In genomic region chr5:146249801-146250200, GRCh38 we compare ENCODE assay signal across 17 cellular contexts. TPM values are rescaled to one million over a fixed set of nuclear protein-coding genes. Genes with fewer than 3 reads are reported as not detected.
DNase-seq lines count a peak whose midpoint lies in the region; ATAC-seq, FAIRE-seq and TF ChIP-seq lines count a peak whose summit lies in the region.
"Had no signal": no experiment of that assay in that cellular context is flagged by ENCODE, and none has a peak within 500 bp of the region (broad histone marks: within the 10 kb centered on the region; RNA-seq: fewer than 3 reads in every experiment).

No MANE protein-coding gene starts in this region.

- H4K20me1 ChIP-seq in HepG2 (ENCODE audit: insufficient read depth, low read length): no peaks in the 10 kb centered on the region

- no peak overlapping the region for H3K4me2 ChIP-seq in HepG2 (ENCODE audit: low read depth, low read length)
- H3K4me2 ChIP-seq: hepatocyte had no signal

- FAIRE-seq in HepG2 (lab: Jason Lieb, UNC): no peak

- TF ChIP-seq RAD21 in HepG2 (CRISPR knock-in tag; IDR thresholded peaks at IDR 0.05): no peak

- no peaks in the 10 kb centered on the region for H3K27me3 ChIP-seq in HepG2 (ENCODE audit: control insufficient read depth in 1 of 2, insufficient read depth in 2 of 2, low read length in 2 of 2)
- H3K27me3 ChIP-seq: esophagus squamous epithelium, hepatocyte, suprapubic skin had no signal

- in situ Hi-C loops in HepG2 (cut with HindIII; ENCODE audit: extremely low pct_ligation_motif_present, low pct_unique_long_range_greater_than_20kb): no loop called here

- no peak overlapping the region for H3K27ac Mint-ChIP-seq in activated CD4-positive, alpha-beta memory T cell treated with anti-CD3 and anti-CD28 coated beads for 36 hours

- H3K27ac ChIP-seq in HepG2 (ENCODE audit: extremely low read length, insufficient read depth, low read length): no peak overlapping the region
- H3K27ac ChIP-seq: esophagus squamous epithelium, hepatocyte, suprapubic skin had no signal

- no peak overlapping the region for H2AFZ ChIP-seq in HepG2 (ENCODE audit: low read length)
- H2AFZ ChIP-seq: hepatocyte had no signal

- H3K79me2 ChIP-seq in HepG2 (ENCODE audit: insufficient read depth, low read length): no peaks in the 10 kb centered on the region

- ATAC-seq in GM21360 (IDR thresholded peaks at IDR 0.05; ENCODE audit: unreplicated experiment): peak; percentile 51
- ATAC-seq in HG03342 (IDR thresholded peaks at IDR 0.05; ENCODE audit: unreplicated experiment): peak; percentile 70
- no peak for ATAC-seq in HepG2
- ATAC-seq: Right ventricle myocardium inferior had no signal

- H3K36me3 Mint-ChIP-seq in activated CD4-positive, alpha-beta memory T cell treated with anti-CD3 and anti-CD28 coated beads for 36 hours: peaks cover 9% of the 10 kb centered on the region

- H3K4me1 Mint-ChIP-seq in activated CD4-positive, alpha-beta memory T cell treated with anti-CD3 and anti-CD28 coated beads for 36 hours (ENCODE audit: low read depth): peaks cover 13% of the 10 kb centered on the region

- intact Hi-C loops in head of caudate nucleus (cut with DNase I) (no loop called here), HepG2 (cut with micrococcal nuclease; ENCODE audit: unreplicated experiment) (no loop called here)
- intact Hi-C loops in activated CD4-positive, alpha-beta memory T cell treated with anti-CD3 and anti-CD28 coated beads for 36 hours (cut with micrococcal nuclease): no loop called here

- no peak overlapping the region for H3K9ac ChIP-seq in HepG2 (ENCODE audit: insufficient read depth, low read depth, low read length)

- CTCF ChIA-PET in activated CD4-positive, alpha-beta memory T cell treated with anti-CD3 and anti-CD28 coated beads for 36 hours (lab: Charles Lee): no interaction called here
- CTCF ChIA-PET in HepG2 (lab: Yijun Ruan, JAX; ENCODE audit: low intra/inter-chr PET ratio, low total read pairs): no interaction called here

- no TSS peak for BruUV-seq in HepG2 (replicated peaks; lab: Mats Ljungman, UMichigan)

- no peaks in the 10 kb centered on the region for H3K27me3 Mint-ChIP-seq in activated CD4-positive, alpha-beta memory T cell treated with anti-CD3 and anti-CD28 coated beads for 36 hours

- POLR2A ChIA-PET in activated CD4-positive, alpha-beta memory T cell treated with anti-CD3 and anti-CD28 coated beads for 36 hours (lab: Charles Lee): no interaction called here
- POLR2A ChIA-PET in HepG2 (lab: Yijun Ruan, JAX): no interaction called here

- H3K9me3 Mint-ChIP-seq in activated CD4-positive, alpha-beta memory T cell treated with anti-CD3 and anti-CD28 coated beads for 36 hours: no peaks in the 10 kb centered on the region

- no peaks in the 10 kb centered on the region for H3K4me1 ChIP-seq in HepG2 (ENCODE audit: insufficient read depth, low read length)
- H3K4me1 ChIP-seq: esophagus squamous epithelium, HAP-1, suprapubic skin had no signal

- no peak overlapping the region for H3K4me3 Mint-ChIP-seq in activated CD4-positive, alpha-beta memory T cell treated with anti-CD3 and anti-CD28 coated beads for 36 hours

- TF ChIP-seq POLR2A in HepG2 (IDR thresholded peaks at IDR 0.05; ENCODE audit: insufficient read depth in 1 of 2, low read depth in 2 of 2, low read length in 2 of 2): no peak

- no peak for TF ChIP-seq EP300 in HepG2 (IDR thresholded peaks at IDR 0.05; ENCODE audit: low read depth in 2 of 2, low read length in 2 of 2)
- TF ChIP-seq EP300 in HepG2 (CRISPR knock-in tag; IDR thresholded peaks at IDR 0.05; ENCODE audit: borderline replicate concordance): no peak

- H3K36me3 ChIP-seq in HepG2 (replicated peaks in 1 of 2; ENCODE audit: control insufficient read depth in 1 of 2, insufficient read depth in 2 of 2, low read length in 2 of 2): peaks cover 7 to 38% of the 10 kb centered on the region in 2 experiments

- no peaks in the 10 kb centered on the region for H3K9me3 ChIP-seq in HepG2 (ENCODE audit: low read length)
- H3K9me3 ChIP-seq: esophagus squamous epithelium, HAP-1, suprapubic skin had no signal

- TF ChIP-seq CTCF in GM12864 (IDR thresholded peaks at IDR 0.05; ENCODE audit: low read depth, low read length, missing control alignments): no peak
- TF ChIP-seq CTCF in HepG2 (CRISPR knock-in tag; IDR thresholded peaks at IDR 0.05): no peak

- DNase-seq in GM12864 (ENCODE audit: low read depth): peak; percentile 5
- DNase-seq in OCI-M1 (lab: John Stamatoyannopoulos, UW): peak; percentile 34
- no peak for DNase-seq in head of caudate nucleus
- DNase-seq in activated CD4-positive, alpha-beta memory T cell treated with anti-CD3 and anti-CD28 coated beads for 36 hours: no peak
- DNase-seq in HepG2 (ENCODE audit: low spot score): no peak
- DNase-seq in NK-92 (lab: John Stamatoyannopoulos, UW; ENCODE audit: unreplicated experiment): no peak
- DNase-seq: ACHN; activated gamma-delta T cell treated with Interleukin-2 at 50 U/mL for 16 hours; esophagus squamous epithelium; NCI-H524; stimulated activated CD4-positive, alpha-beta T cell treated with anti-CD3 and anti-CD28 coated beads, Interleukin-12 subunit alpha, Interleukin-12 subunit beta, amount 100 ng/mL, for 4 hours had no signal

- 99% methylated on average over 4 of the region's 4 CpGs for WGBS in HepG2 (ENCODE audit: low lambda C conversion rate)

- H3K4me3 ChIP-seq in GM12864 (ENCODE audit: low read depth, low read length) (no peak overlapping the region), HepG2 (replicated peaks in 1 of 3; ENCODE audit: insufficient read depth in 1 of 3, low read depth in 2 of 3, low read length in 3 of 3) (no peak overlapping the region)
- H3K4me3 ChIP-seq: esophagus squamous epithelium, HAP-1, hepatocyte, suprapubic skin had no signal

TF ChIP-seq in HepG2, 621 proteins besides CTCF, POLR2A, EP300 and RAD21:
- TF ChIP-seq ZNF225 (CRISPR knock-in tag; IDR thresholded peaks at IDR 0.05) (no peak), CBX1 (IDR thresholded peaks at IDR 0.05; ENCODE audit: low read depth) (no peak), HOXA5 (CRISPR knock-in tag; IDR thresholded peaks at IDR 0.05) (no peak), SOX13 (IDR thresholded peaks at IDR 0.05) (no peak), SOX13 (CRISPR knock-in tag; conservative IDR thresholded peaks at IDR 0.05 in 1 of 2, IDR thresholded peaks at IDR 0.05 in 1 of 2) (no peak), ZNF672 (CRISPR knock-in tag; IDR thresholded peaks at IDR 0.05) (no peak), ZNF30 (CRISPR knock-in tag; IDR thresholded peaks at IDR 0.05) (no peak), ZNF557 (CRISPR knock-in tag; IDR thresholded peaks at IDR 0.05) (no peak), CENPX (CRISPR knock-in tag; IDR thresholded peaks at IDR 0.05) (no peak), SIN3A (IDR thresholded peaks at IDR 0.05; ENCODE audit: borderline replicate concordance, low read depth, low read length) (no peak), ZNF33B (CRISPR knock-in tag; IDR thresholded peaks at IDR 0.05) (no peak), ZSCAN9 (CRISPR knock-in tag; IDR thresholded peaks at IDR 0.05; ENCODE audit: borderline replicate concordance) (no peak), RBFOX2 (IDR thresholded peaks at IDR 0.05; ENCODE audit: low read depth, low read length) (no peak), ARID2 (CRISPR knock-in tag; IDR thresholded peaks at IDR 0.05; ENCODE audit: borderline replicate concordance) (no peak), NFIB (CRISPR knock-in tag; IDR thresholded peaks at IDR 0.05; ENCODE audit: borderline replicate concordance) (no peak), HNRNPL (IDR thresholded peaks at IDR 0.05; ENCODE audit: low read depth, low read length) (no peak), PCBP1 (IDR thresholded peaks at IDR 0.05; ENCODE audit: borderline replicate concordance, low read depth, low read length) (no peak), ZNF441 (CRISPR knock-in tag; IDR thresholded peaks at IDR 0.05; ENCODE audit: borderline replicate concordance) (no peak)

RNA-seq across cellular contexts. Expression of gene RBM27, which starts 46.4 kb away (rescaled TPM):
- 10 to 100 TPM; 19.3 to 21.8 TPM for total RNA-seq in activated CD4-positive, alpha-beta memory T cell treated with anti-CD3 and anti-CD28 coated beads for 36 hours
- total RNA-seq in HepG2 (2016; rRNA removed; fragmentation: Illumina TruSeq; extraction: Trizol): 23.4 and 31.2 TPM in 2 replicates
- 3.1 and 4.5 TPM in 2 replicates for total RNA-seq in HepG2 (2016; cell fraction: cytosol; rRNA removed; fragmentation: Illumina TruSeq; extraction: Trizol; ENCODE audit: low read depth)
- 21.8 and 27.9 TPM in 2 replicates for total RNA-seq in HepG2 (2016; cell fraction: insoluble cytoplasmic fraction; rRNA removed; fragmentation: Illumina TruSeq; extraction: Trizol)
- 8.6 and 10.8 TPM in 2 replicates for total RNA-seq in HepG2 (2016; cell fraction: membrane; rRNA removed; fragmentation: Illumina TruSeq; extraction: Trizol)
- total RNA-seq in HepG2 (2016; cell fraction: nucleus; rRNA removed; fragmentation: Illumina TruSeq; extraction: Trizol): 17.9 and 21.4 TPM in 2 replicates
- 9.9 and 12.9 TPM in 2 replicates for polyA plus RNA-seq in HepG2 (2011; rRNA removed)
- polyA plus RNA-seq in HepG2 (2011; cell fraction: cytosol; rRNA removed): 3.5 and 5.7 TPM in 2 replicates
- polyA plus RNA-seq in HepG2 (2011; cell fraction: nucleus; rRNA removed): 5.9 and 7.8 TPM in 2 replicates
- polyA plus RNA-seq in HepG2 (2012): 7.4 and 9.5 TPM in 2 replicates
- polyA plus RNA-seq in HepG2 (2016; cell fraction: cytosol; fragmentation: Illumina TruSeq; extraction: Trizol; ENCODE audit: low read depth): 0.54 and 0.58 TPM in 2 replicates
- 20.4 and 20.7 TPM in 2 replicates for polyA plus RNA-seq in HepG2 (2016; cell fraction: insoluble cytoplasmic fraction; fragmentation: Illumina TruSeq; extraction: Trizol; ENCODE audit: low read depth)
- polyA plus RNA-seq in HepG2 (2016; cell fraction: membrane; fragmentation: Illumina TruSeq; extraction: Trizol; ENCODE audit: low read depth): 2.8 and 3.6 TPM in 2 replicates
- polyA plus RNA-seq in HepG2 (2016; cell fraction: nucleus; fragmentation: Illumina TruSeq; extraction: Trizol; ENCODE audit: insufficient read depth, low read depth): 15.7 and 17.1 TPM in 2 replicates
- polyA minus RNA-seq in HepG2 (2011; rRNA and poly(A)+ RNA removed; ENCODE audit: low replicate concordance): 57.9 and 104 TPM in 2 replicates
- polyA minus RNA-seq in HepG2 (2011; cell fraction: cytosol; rRNA and poly(A)+ RNA removed): 32.9 and 38.0 TPM in 2 replicates
- 45.3 and 46.0 TPM in 2 replicates for polyA minus RNA-seq in HepG2 (2011; cell fraction: nucleus; rRNA and poly(A)+ RNA removed)

Comparison
In these comparisons a context has a peak if more than half of its experiments do, and no peak if none do; other contexts are left out.
1. DNase-seq: peak in GM12864 (single experiment) and OCI-M1 (single experiment); none in head of caudate nucleus (0 of 42), activated CD4-positive, alpha-beta memory T cell treated with anti-CD3 and anti-CD28 coated beads for 36 hours (single experiment), HepG2 (single experiment) and NK-92 (single experiment).